ENCODE assay signal across 9 cellular contexts in the genomic region with DNA sequence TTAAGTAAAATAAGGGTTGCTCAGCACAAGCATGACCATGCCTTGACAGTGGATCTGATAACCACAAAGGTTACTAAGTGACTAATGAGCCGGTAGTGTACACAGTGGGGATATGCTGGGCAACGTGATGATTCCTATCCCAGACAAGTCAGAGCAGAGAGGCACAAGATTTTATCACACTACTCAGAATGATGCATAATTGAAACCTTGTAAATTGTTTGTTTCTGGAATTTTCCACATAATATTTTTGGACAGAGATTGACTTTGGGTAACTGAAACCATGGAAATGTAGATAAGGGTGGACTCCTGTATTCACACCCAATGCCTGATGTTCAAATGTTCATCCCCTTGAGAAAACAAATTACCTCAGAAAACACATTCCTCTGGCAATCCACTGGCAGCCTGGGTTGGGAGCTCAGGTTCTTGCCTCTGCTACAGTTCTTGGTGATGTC. TPM values are rescaled to one million over a fixed set of nuclear protein-coding genes. Genes with fewer than 3 reads are reported as not detected.
A peak's percentile ranks its signal among the peaks of the same experiment; 100 is the strongest.
DNase-seq lines count a peak whose midpoint lies in the region; ATAC-seq, FAIRE-seq and TF ChIP-seq lines count a peak whose summit lies in the region.
"Had no signal": no experiment of that assay in that cellular context is flagged by ENCODE, and none has a peak within 500 bp of the region (broad histone marks: within the 10 kb centered on the region; RNA-seq: fewer than 3 reads in every experiment).

No MANE protein-coding gene starts in this region.

- no peak for DNase-seq in activated T-cell treated with anti-CD3 and anti-CD28 coated beads, Interleukin-2, amount 50 U/mL, for 72 hours
- no peak for DNase-seq in activated T-cell treated with anti-CD3 and anti-CD28 coated beads, Interleukin-2, amount 50 U/mL, for 1 hour
- DNase-seq in adipocyte (ENCODE audit: low read depth) (peak; percentile 33), retinal pigment epithelial cell (ENCODE audit: low read depth) (peak; percentile 81), kidney (no peak), left ventricle myocardium inferior (no peak)
- no peak for DNase-seq in activated naive CD4-positive, alpha-beta T cell treated with anti-CD3 and anti-CD28 coated beads, Interleukin-2, amount 10 ng/mL, durations not matched to agents 7 days and 5 days

- H3K9ac ChIP-seq in adipocyte (ENCODE audit: low read length): no peak overlapping the region
- H3K9ac ChIP-seq in kidney (ENCODE audit: low read length in 2 of 2): no peak overlapping the region

- H3K4me1 ChIP-seq in adipocyte (ENCODE audit: control insufficient read depth, insufficient read depth, low read length) (peaks cover 9% of the 10 kb centered on the region), kidney (ENCODE audit: control insufficient read depth in 1 of 2, insufficient read depth in 1 of 2, low read depth in 1 of 2, low read length in 2 of 2) (peaks cover 0 to 2% of the 10 kb centered on the region in 2 donors), left ventricle myocardium inferior (peaks cover 9% of the 10 kb centered on the region)

- no peak overlapping the region for H3K27ac ChIP-seq in kidney (ENCODE audit: low read depth in 2 of 2, low read length in 2 of 2)
- H3K27ac ChIP-seq in left ventricle myocardium inferior (replicated peaks): no peak overlapping the region

- no peaks in the 10 kb centered on the region for H3K27me3 ChIP-seq in adipocyte (replicated peaks; ENCODE audit: control insufficient read depth, insufficient read depth, low read length)
- peaks cover 5% of the 10 kb centered on the region for H3K27me3 ChIP-seq in left ventricle myocardium inferior (ENCODE audit: low read depth)

- intact Hi-C loops in kidney (cut with DNase I): no loop called here
- intact Hi-C loops in left ventricle myocardium inferior (cut with micrococcal nuclease): no loop called here

- H3K4me3 Mint-ChIP-seq in activated T-cell treated with anti-CD3 and anti-CD28 coated beads, Interleukin-2, amount 50 U/mL, for 72 hours: no peak overlapping the region
- no peak overlapping the region for H3K4me3 Mint-ChIP-seq in activated naive CD4-positive, alpha-beta T cell treated with anti-CD3 and anti-CD28 coated beads, Interleukin-2, amount 10 ng/mL, durations not matched to agents 7 days and 5 days

- no peak for FAIRE-seq in kidney (lab: Jason Lieb, UNC)

- TF ChIP-seq CTCF in retinal pigment epithelial cell (conservative IDR thresholded peaks at IDR 0.05; ENCODE audit: low read depth, low read length): no peak
- TF ChIP-seq CTCF in kidney (IDR thresholded peaks at IDR 0.05; ENCODE audit: borderline replicate concordance, extremely low read depth, insufficient read depth): no peak
- no peak for TF ChIP-seq CTCF in left ventricle myocardium inferior (IDR thresholded peaks at IDR 0.05; ENCODE audit: borderline replicate concordance)

- H3K9me3 Mint-ChIP-seq in activated T-cell treated with anti-CD3 and anti-CD28 coated beads, Interleukin-2, amount 50 U/mL, for 72 hours: no peaks in the 10 kb centered on the region
- no peaks in the 10 kb centered on the region for H3K9me3 Mint-ChIP-seq in activated naive CD4-positive, alpha-beta T cell treated with anti-CD3 and anti-CD28 coated beads, Interleukin-2, amount 10 ng/mL, durations not matched to agents 7 days and 5 days

- H3K4me3 ChIP-seq in adipocyte (ENCODE audit: low read length) (no peak overlapping the region), retinal pigment epithelial cell (ENCODE audit: low read length) (no peak overlapping the region), kidney (ENCODE audit: low read length in 2 of 2) (no peak overlapping the region), left ventricle myocardium inferior (no peak overlapping the region)

- peak; percentile 94 to 97 for ATAC-seq in activated T-cell treated with anti-CD3 and anti-CD28 coated beads, Interleukin-2, amount 50 U/mL, for 72 hours (replicated peaks in 1 of 2)
- peak; percentile 88 for ATAC-seq in HG03066 (IDR thresholded peaks at IDR 0.05; ENCODE audit: low read depth, unreplicated experiment)

- no peaks in the 10 kb centered on the region for H3K36me3 Mint-ChIP-seq in activated T-cell treated with anti-CD3 and anti-CD28 coated beads, Interleukin-2, amount 50 U/mL, for 72 hours (ENCODE audit: insufficient read depth in 2 of 2)
- H3K36me3 Mint-ChIP-seq in activated naive CD4-positive, alpha-beta T cell treated with anti-CD3 and anti-CD28 coated beads, Interleukin-2, amount 10 ng/mL, durations not matched to agents 7 days and 5 days: no peaks in the 10 kb centered on the region

- no peaks in the 10 kb centered on the region for H3K36me3 ChIP-seq in adipocyte (ENCODE audit: control insufficient read depth, insufficient read depth, low read length, severe bottlenecking)
- H3K36me3 ChIP-seq in kidney (ENCODE audit: control insufficient read depth in 1 of 2, insufficient read depth in 2 of 2, low read length in 2 of 2): no peaks in the 10 kb centered on the region
- H3K36me3 ChIP-seq in left ventricle myocardium inferior: no peaks in the 10 kb centered on the region

- CTCF ChIA-PET in activated naive CD4-positive, alpha-beta T cell treated with anti-CD3 and anti-CD28 coated beads, Interleukin-2, amount 10 ng/mL, durations not matched to agents 7 days and 5 days (lab: Charles Lee): no interaction called here

- no peaks in the 10 kb centered on the region for H3K27me3 Mint-ChIP-seq in activated T-cell treated with anti-CD3 and anti-CD28 coated beads, Interleukin-2, amount 50 U/mL, for 72 hours (ENCODE audit: low read depth)
- peaks cover 8% of the 10 kb centered on the region for H3K27me3 Mint-ChIP-seq in activated naive CD4-positive, alpha-beta T cell treated with anti-CD3 and anti-CD28 coated beads, Interleukin-2, amount 10 ng/mL, durations not matched to agents 7 days and 5 days

- peaks cover 32% of the 10 kb centered on the region for H3K4me1 Mint-ChIP-seq in activated T-cell treated with anti-CD3 and anti-CD28 coated beads, Interleukin-2, amount 50 U/mL, for 72 hours (ENCODE audit: low read depth)
- peaks cover 30% of the 10 kb centered on the region for H3K4me1 Mint-ChIP-seq in activated naive CD4-positive, alpha-beta T cell treated with anti-CD3 and anti-CD28 coated beads, Interleukin-2, amount 10 ng/mL, durations not matched to agents 7 days and 5 days

- H3K9me3 ChIP-seq in adipocyte (ENCODE audit: control insufficient read depth, low read length): no peaks in the 10 kb centered on the region
- H3K9me3 ChIP-seq in kidney (ENCODE audit: control insufficient read depth in 1 of 2, low read length in 2 of 2): no peaks in the 10 kb centered on the region
- H3K9me3 ChIP-seq in left ventricle myocardium inferior (replicated peaks): no peaks in the 10 kb centered on the region

- H3K27ac Mint-ChIP-seq in activated T-cell treated with anti-CD3 and anti-CD28 coated beads, Interleukin-2, amount 50 U/mL, for 72 hours: no peak overlapping the region
- no peak overlapping the region for H3K27ac Mint-ChIP-seq in activated naive CD4-positive, alpha-beta T cell treated with anti-CD3 and anti-CD28 coated beads, Interleukin-2, amount 10 ng/mL, durations not matched to agents 7 days and 5 days

RNA-seq across cellular contexts. Expression of a gene that starts 16.2 kb away (rescaled TPM):
- total RNA-seq in activated T-cell treated with anti-CD3 and anti-CD28 coated beads, Interleukin-2, amount 50 U/mL, for 72 hours: 100 to 1,000 TPM in 1 of 2 donors, 10 to 100 TPM in 1; 91.3 to 105 TPM
- 71.8 TPM for total RNA-seq in kidney
- 10.6 TPM for polyA plus RNA-seq in kidney (ENCODE audit: insufficient read depth, low read depth, low replicate concordance)
- total RNA-seq in left ventricle myocardium inferior: 38.4 TPM

RNA-seq across cellular contexts. Expression of a gene that starts 52.4 kb away (rescaled TPM):
- 100 to 1,000 TPM in 1 of 2 donors, 10 to 100 TPM in 1; 92.1 to 133 TPM for total RNA-seq in activated T-cell treated with anti-CD3 and anti-CD28 coated beads, Interleukin-2, amount 50 U/mL, for 72 hours
- total RNA-seq in kidney (8.2 TPM), left ventricle myocardium inferior (6.7 TPM)
- polyA plus RNA-seq in kidney (ENCODE audit: insufficient read depth, low read depth, low replicate concordance): 13.8 TPM
- polyA plus RNA-seq: neural cell had no signal

Comparison
In these comparisons a context has a peak if more than half of its experiments do, and no peak if none do; other contexts are left out.
1. DNase-seq: peak in adipocyte (single experiment) and retinal pigment epithelial cell (single experiment); none in activated T-cell treated with anti-CD3 and anti-CD28 coated beads, Interleukin-2, amount 50 U/mL, for 72 hours (0 of 2), activated T-cell treated with anti-CD3 and anti-CD28 coated beads, Interleukin-2, amount 50 U/mL, for 1 hour (single experiment), kidney (single experiment), left ventricle myocardium inferior (single experiment) and activated naive CD4-positive, alpha-beta T cell treated with anti-CD3 and anti-CD28 coated beads, Interleukin-2, amount 10 ng/mL, durations not matched to agents 7 days and 5 days (single experiment).
2. RNA of a gene that starts 52.4 kb away (total RNA-seq): 92.1 to 133 TPM in activated T-cell treated with anti-CD3 and anti-CD28 coated beads, Interleukin-2, amount 50 U/mL, for 72 hours; 8.2 TPM in kidney (single experiment) and 6.7 TPM in left ventricle myocardium inferior (single experiment); every median in the first group is over 10 times any median in the second.